ENCODE assay signal across 16 cellular contexts in genomic region chr2:36659872-36660312, GRCh38. TPM values are rescaled to one million over a fixed set of nuclear protein-coding genes. Genes with fewer than 3 reads are reported as not detected.
DNase-seq lines count a peak whose midpoint lies in the region; ATAC-seq and TF ChIP-seq lines count a peak whose summit lies in the region.
"Had no signal": no experiment of that assay in that cellular context is flagged by ENCODE, and none has a peak within 500 bp of the region (broad histone marks: within the 10 kb centered on the region; RNA-seq: fewer than 3 reads in every experiment).

No MANE protein-coding gene starts in this region.

- intact Hi-C loops in OCI-LY7 (cut with micrococcal nuclease; ENCODE audit: unreplicated experiment), result no loop called here
- intact Hi-C loops in vagina (cut with DNase I), result loop anchor here (5.0 kb wide), 1 partner anchor 303 kb away; the partner anchor contains the start of gene CRIM1

- H3K27me3 ChIP-seq in SJCRH30, result peaks cover 7% of the 10 kb centered on the region; the same call in 1 of the 2 replicates
- H3K27me3 ChIP-seq in vagina, result no peaks in the 10 kb centered on the region
- H3K27me3 ChIP-seq: BLaER1 had no signal

- H3K27ac ChIP-seq in SJCRH30 (no peak overlapping the region), OCI-LY7 (ENCODE audit: low read depth, low read length, poor library complexity, severe bottlenecking) (no peak overlapping the region), vagina (no peak overlapping the region)
- H3K27ac ChIP-seq: BLaER1 had no signal

- ATAC-seq in GM21717 (IDR thresholded peaks at IDR 0.05; ENCODE audit: unreplicated experiment), result peak; percentile 80
- peak; percentile 62 for ATAC-seq in HG03439 (IDR thresholded peaks at IDR 0.05; ENCODE audit: unreplicated experiment)

- no peak for TF ChIP-seq POLR2A in vagina (IDR thresholded peaks at IDR 0.05)

- no peak overlapping the region for H3K4me2 ChIP-seq in OCI-LY7 (ENCODE audit: low read length)
- H3K4me2 ChIP-seq: BLaER1 had no signal

- H3K9me3 ChIP-seq in SJCRH30 (replicated peaks), result no peaks in the 10 kb centered on the region
- H3K9me3 ChIP-seq in OCI-LY7 (ENCODE audit: low read length), result no peaks in the 10 kb centered on the region
- no peaks in the 10 kb centered on the region for H3K9me3 ChIP-seq in vagina
- H3K9me3 ChIP-seq: BLaER1 had no signal

- TF ChIP-seq CTCF in GM12865 (IDR thresholded peaks at IDR 0.05; ENCODE audit: insufficient read depth, low read depth, low read length, missing control alignments) (no peak), OCI-LY7 (conservative IDR thresholded peaks at IDR 0.05; ENCODE audit: low read length) (no peak), vagina (IDR thresholded peaks at IDR 0.05) (no peak)

- no peaks in the 10 kb centered on the region for H3K9me2 ChIP-seq in OCI-LY7 (ENCODE audit: insufficient read depth, low read length)

- DNase-seq in GM12865 (ENCODE audit: low read depth), result peak; percentile 25
- peak; percentile 30 for DNase-seq in fibroblast of peridontal ligament (ENCODE audit: extremely low read depth)
- DNase-seq in SJCRH30, result no peak
- no peak for DNase-seq in OCI-LY7 (ENCODE audit: low spot score)
- DNase-seq in AG20443 (ENCODE audit: low spot score), result no peak
- DNase-seq in vagina (ENCODE audit: extremely low spot score in 2 of 2), result no peak
- DNase-seq: effector CD4-positive, alpha-beta T cell; hippocampal formation; mesendoderm; NCI-H526 treated with DMSO at 0.1 percent for 48 hours; T-helper 1 cell had no signal

- no peak overlapping the region for H2AFZ ChIP-seq in OCI-LY7 (ENCODE audit: low read length)

- H4K20me1 ChIP-seq in OCI-LY7 (ENCODE audit: insufficient read depth, low read length), result no peaks in the 10 kb centered on the region
- H4K20me1 ChIP-seq: BLaER1 had no signal

- CTCF ChIA-PET in OCI-LY7 (lab: Charles Lee; ENCODE audit: unreplicated experiment), result no interaction called here

- POLR2A ChIA-PET in OCI-LY7 (lab: Charles Lee), result interaction anchor here (1.0 kb wide), 1 partner anchor 85 kb away, joined by 3 read pairs; no protein-coding TSS in a partner anchor

- H3K36me3 ChIP-seq in SJCRH30 (no peaks in the 10 kb centered on the region), OCI-LY7 (ENCODE audit: insufficient read depth, low read length) (no peaks in the 10 kb centered on the region), vagina (no peaks in the 10 kb centered on the region)
- H3K36me3 ChIP-seq: BLaER1 had no signal

- no TSS peak for BruUV-seq in OCI-LY7 (replicated peaks; lab: Mats Ljungman, UMichigan)

- H3K4me1 ChIP-seq in SJCRH30 (no peaks in the 10 kb centered on the region), OCI-LY7 (ENCODE audit: insufficient read depth, low read length, poor library complexity, severe bottlenecking) (no peaks in the 10 kb centered on the region), vagina (no peaks in the 10 kb centered on the region)
- H3K4me1 ChIP-seq: BLaER1 had no signal

- no peaks in the 10 kb centered on the region for H3K79me2 ChIP-seq in OCI-LY7 (ENCODE audit: insufficient read depth, low read depth, low read length)

- H3K4me3 ChIP-seq in GM12865 (ENCODE audit: low read depth, low read length) (no peak overlapping the region), SJCRH30 (no peak overlapping the region), OCI-LY7 (ENCODE audit: low read depth, low read length, poor library complexity, severe bottlenecking) (no peak overlapping the region), vagina (no peak overlapping the region)
- H3K4me3 ChIP-seq: BLaER1 had no signal

RNA-seq across cellular contexts. Expression of gene VIT, which starts 36.6 kb away (rescaled TPM):
- 0.13 and 0.40 TPM in 2 replicates for total RNA-seq in SJCRH30 (2014; rRNA removed; shearing (Covaris generic))
- not detected in 2 replicates for total RNA-seq in OCI-LY7 (2014; rRNA removed; shearing (Covaris generic))
- total RNA-seq in OCI-LY7 (2022), result not detected in 2 replicates
- 56.5 TPM for total RNA-seq in vagina
- total RNA-seq: activated CD8-positive, alpha-beta memory T cell treated with anti-CD3 and anti-CD28 coated beads for 36 hours; MCF 10A had no signal

Comparison
In these comparisons a context has a peak if more than half of its experiments do, and no peak if none do; other contexts are left out.
1. DNase-seq: peak in GM12865 (single experiment) and fibroblast of peridontal ligament (single experiment); none in SJCRH30 (0 of 2), OCI-LY7 (single experiment), AG20443 (single experiment) and vagina (0 of 2).
2. RNA of gene VIT, which starts 36.6 kb away (total RNA-seq): 56.5 TPM in vagina (single experiment); 0.13 to 0.40 TPM in SJCRH30 and not detected in OCI-LY7; every median in the first group is over 10 times any median in the second.